10 cellular contexts compared by ENCODE assay signal in the genomic region with DNA sequence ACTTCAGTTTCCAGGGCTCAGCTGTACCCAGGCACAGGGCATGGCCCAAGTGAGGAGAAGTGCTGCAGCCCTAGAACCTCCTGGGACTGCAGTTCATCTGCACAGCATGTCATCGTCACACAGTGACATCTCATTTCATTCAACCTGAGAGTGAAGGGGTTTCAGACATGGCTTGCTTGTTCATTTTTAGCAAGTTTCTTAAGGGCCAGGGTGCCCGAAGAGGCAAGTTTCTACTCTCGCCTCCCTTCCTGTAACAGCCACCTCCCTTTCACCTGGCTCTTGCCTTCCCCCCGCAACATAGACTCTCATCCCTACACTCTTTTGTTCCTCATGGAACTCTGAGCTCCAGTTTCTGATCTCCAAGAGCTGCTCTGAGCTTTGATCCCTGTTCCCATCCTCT.
DNase-seq lines count a peak whose midpoint lies in the region; ATAC-seq and TF ChIP-seq lines count a peak whose summit lies in the region.
"Had no signal": no experiment of that assay in that cellular context is flagged by ENCODE, and none has a peak within 500 bp of the region (broad histone marks: within the 10 kb centered on the region; RNA-seq: fewer than 3 reads in every experiment).

No MANE protein-coding gene starts in this region.

- intact Hi-C loops in lower leg skin (cut with DNase I; ENCODE audit: low total_unique reads) (no loop called here), prostate gland (cut with DNase I) (loop anchor here (5.0 kb wide), 1 partner anchor 127 kb away; no protein-coding TSS in a partner anchor)

- H3K27ac ChIP-seq in neural cell (ENCODE audit: low read length) (no peak overlapping the region), prostate gland (no peak overlapping the region)

- no peaks in the 10 kb centered on the region for H3F3A ChIP-seq in neural cell (ENCODE audit: insufficient read depth, low read length, poor library complexity, severe bottlenecking)

- no peaks in the 10 kb centered on the region for H3K27me3 ChIP-seq in neural cell (ENCODE audit: insufficient read depth, low read depth, low read length)
- H3K27me3 ChIP-seq in prostate gland (replicated peaks; ENCODE audit: insufficient read depth): no peaks in the 10 kb centered on the region
- H3K27me3 ChIP-seq in MG63: no peaks in the 10 kb centered on the region

- no peaks in the 10 kb centered on the region for H3K9me2 ChIP-seq in neural cell (ENCODE audit: insufficient read depth, low read length)

- peak overlapping the region; percentile 17 for H3K4me3 ChIP-seq in neural cell (ENCODE audit: low read length)
- no peak overlapping the region for H3K4me3 ChIP-seq in lower leg skin (ENCODE audit: low read depth, poor library complexity, severe bottlenecking)
- no peak overlapping the region for H3K4me3 ChIP-seq in prostate gland
- H3K4me3 ChIP-seq in MG63: no peak overlapping the region

- no peak overlapping the region for H3K9ac ChIP-seq in neural cell (ENCODE audit: low read length)

- no peak for TF ChIP-seq RAD21 in neural cell (conservative IDR thresholded peaks at IDR 0.05)

- no peak for TF ChIP-seq POLR2A in lower leg skin (IDR thresholded peaks at IDR 0.05)
- no peak for TF ChIP-seq POLR2A in prostate gland (IDR thresholded peaks at IDR 0.05)

- DNase-seq in lower leg skin (ENCODE audit: low spot score in 2 of 2) (no peak), prostate gland (ENCODE audit: low spot score) (no peak), MG63 (no peak)
- DNase-seq: activated effector memory CD4-positive, alpha-beta T cell treated with anti-CD3 and anti-CD28 coated beads, Interleukin-2, amount 50 U/mL, for 16 hours; midbrain; NCI-H1092 treated with DMSO at 0.1 percent for 48 hours had no signal

- WGBS in lower leg skin, 2 donors: 97% methylated on average over 4 of the region's 4 CpGs
- 98% methylated on average over 4 of the region's 4 CpGs for WGBS in prostate gland

- no peak for TF ChIP-seq CTCF in neural cell (IDR thresholded peaks at IDR 0.05; ENCODE audit: poor library complexity, severe bottlenecking)
- TF ChIP-seq CTCF in lower leg skin (IDR thresholded peaks at IDR 0.05): no peak
- TF ChIP-seq CTCF in prostate gland (IDR thresholded peaks at IDR 0.05): no peak

- H4K20me1 ChIP-seq in neural cell (ENCODE audit: insufficient read depth): no peaks in the 10 kb centered on the region

- no peak for TF ChIP-seq EP300 in neural cell (conservative IDR thresholded peaks at IDR 0.05; ENCODE audit: poor library complexity, severe bottlenecking)

- H2AFZ ChIP-seq in neural cell (ENCODE audit: low read depth, low read length): no peak overlapping the region

- H3K4me1 ChIP-seq in prostate gland (replicated peaks): peaks cover 5% of the 10 kb centered on the region

- no peaks in the 10 kb centered on the region for H3K9me3 ChIP-seq in neural cell (ENCODE audit: low read length)
- no peaks in the 10 kb centered on the region for H3K9me3 ChIP-seq in prostate gland
- H3K9me3 ChIP-seq in MG63: no peaks in the 10 kb centered on the region

- no peak overlapping the region for H3K4me2 ChIP-seq in neural cell (ENCODE audit: low read length)

- no peaks in the 10 kb centered on the region for H3K36me3 ChIP-seq in neural cell (ENCODE audit: insufficient read depth, low read length)
- no peaks in the 10 kb centered on the region for H3K36me3 ChIP-seq in prostate gland
- no peaks in the 10 kb centered on the region; the same call in 1 of the 2 replicates for H3K36me3 ChIP-seq in MG63

- peak; percentile 80 for ATAC-seq in GM18873 (IDR thresholded peaks at IDR 0.05; ENCODE audit: low FRiP score, unreplicated experiment)
- peak; percentile 94 for ATAC-seq in GM21526 (IDR thresholded peaks at IDR 0.05; ENCODE audit: low FRiP score, unreplicated experiment)
- peak; percentile 39 for ATAC-seq in HG03097 (IDR thresholded peaks at IDR 0.05; ENCODE audit: low FRiP score, unreplicated experiment)

- no peaks in the 10 kb centered on the region for H3K79me2 ChIP-seq in neural cell (replicated peaks; ENCODE audit: insufficient read depth, low read length)

TF ChIP-seq in neural cell, 6 proteins besides CTCF, POLR2A, EP300 and RAD21:
- TF ChIP-seq, protein P1, sequence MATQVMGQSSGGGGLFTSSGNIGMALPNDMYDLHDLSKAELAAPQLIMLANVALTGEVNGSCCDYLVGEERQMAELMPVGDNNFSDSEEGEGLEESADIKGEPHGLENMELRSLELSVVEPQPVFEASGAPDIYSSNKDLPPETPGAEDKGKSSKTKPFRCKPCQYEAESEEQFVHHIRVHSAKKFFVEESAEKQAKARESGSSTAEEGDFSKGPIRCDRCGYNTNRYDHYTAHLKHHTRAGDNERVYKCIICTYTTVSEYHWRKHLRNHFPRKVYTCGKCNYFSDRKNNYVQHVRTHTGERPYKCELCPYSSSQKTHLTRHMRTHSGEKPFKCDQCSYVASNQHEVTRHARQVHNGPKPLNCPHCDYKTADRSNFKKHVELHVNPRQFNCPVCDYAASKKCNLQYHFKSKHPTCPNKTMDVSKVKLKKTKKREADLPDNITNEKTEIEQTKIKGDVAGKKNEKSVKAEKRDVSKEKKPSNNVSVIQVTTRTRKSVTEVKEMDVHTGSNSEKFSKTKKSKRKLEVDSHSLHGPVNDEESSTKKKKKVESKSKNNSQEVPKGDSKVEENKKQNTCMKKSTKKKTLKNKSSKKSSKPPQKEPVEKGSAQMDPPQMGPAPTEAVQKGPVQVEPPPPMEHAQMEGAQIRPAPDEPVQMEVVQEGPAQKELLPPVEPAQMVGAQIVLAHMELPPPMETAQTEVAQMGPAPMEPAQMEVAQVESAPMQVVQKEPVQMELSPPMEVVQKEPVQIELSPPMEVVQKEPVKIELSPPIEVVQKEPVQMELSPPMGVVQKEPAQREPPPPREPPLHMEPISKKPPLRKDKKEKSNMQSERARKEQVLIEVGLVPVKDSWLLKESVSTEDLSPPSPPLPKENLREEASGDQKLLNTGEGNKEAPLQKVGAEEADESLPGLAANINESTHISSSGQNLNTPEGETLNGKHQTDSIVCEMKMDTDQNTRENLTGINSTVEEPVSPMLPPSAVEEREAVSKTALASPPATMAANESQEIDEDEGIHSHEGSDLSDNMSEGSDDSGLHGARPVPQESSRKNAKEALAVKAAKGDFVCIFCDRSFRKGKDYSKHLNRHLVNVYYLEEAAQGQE (IDR thresholded peaks at IDR 0.05; ENCODE audit: borderline replicate concordance): no peak
- TF ChIP-seq EZH2 (IDR thresholded peaks at IDR 0.05; ENCODE audit: borderline replicate concordance, insufficient read depth, low read length, poor library complexity, severe bottlenecking) (no peak), TAF1 (IDR thresholded peaks at IDR 0.05; ENCODE audit: low read depth) (no peak), POLR2AphosphoS5 (IDR thresholded peaks at IDR 0.05) (no peak)

Comparison
In these comparisons a context has a peak if more than half of its experiments do, and no peak if none do; other contexts are left out.
1. ATAC-seq: peak in every context shown above with its lines; median percentile 94 in GM21526; 80 in GM18873; 39 in HG03097.